1 cellular context compared by ENCODE assay signal in the genomic region with DNA sequence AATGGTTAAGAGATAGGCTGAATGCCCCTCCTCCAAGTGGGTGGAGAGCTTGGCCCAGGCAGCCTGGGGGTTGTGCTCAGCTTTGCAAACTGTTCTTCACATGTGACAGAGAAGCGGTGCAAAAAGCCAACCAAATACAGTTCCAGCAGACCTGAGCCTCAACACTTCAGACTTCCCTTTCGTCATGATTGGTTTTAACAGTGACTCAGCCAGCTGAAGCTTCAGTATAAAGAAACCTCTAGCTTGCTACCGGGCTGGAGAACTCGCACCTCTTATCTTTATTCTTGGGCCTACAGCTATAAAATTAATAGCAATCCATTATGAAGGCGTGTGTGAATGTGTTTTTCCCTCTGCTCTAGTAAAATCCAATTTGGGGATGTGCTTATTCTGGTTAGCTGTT.
TF ChIP-seq lines count a peak whose summit lies in the region.

No MANE protein-coding gene starts in this region.

TF ChIP-seq in SK-N-SH, 30 proteins besides CTCF, POLR2A, EP300 and RAD21 (continued from another document):
- TF ChIP-seq REST (IDR thresholded peaks at IDR 0.05; ENCODE audit: low read depth, low read length) (no peak), POLR2AphosphoS5 (IDR thresholded peaks at IDR 0.05; ENCODE audit: low read depth, low read length) (no peak)
- TF ChIP-seq, protein P1, sequence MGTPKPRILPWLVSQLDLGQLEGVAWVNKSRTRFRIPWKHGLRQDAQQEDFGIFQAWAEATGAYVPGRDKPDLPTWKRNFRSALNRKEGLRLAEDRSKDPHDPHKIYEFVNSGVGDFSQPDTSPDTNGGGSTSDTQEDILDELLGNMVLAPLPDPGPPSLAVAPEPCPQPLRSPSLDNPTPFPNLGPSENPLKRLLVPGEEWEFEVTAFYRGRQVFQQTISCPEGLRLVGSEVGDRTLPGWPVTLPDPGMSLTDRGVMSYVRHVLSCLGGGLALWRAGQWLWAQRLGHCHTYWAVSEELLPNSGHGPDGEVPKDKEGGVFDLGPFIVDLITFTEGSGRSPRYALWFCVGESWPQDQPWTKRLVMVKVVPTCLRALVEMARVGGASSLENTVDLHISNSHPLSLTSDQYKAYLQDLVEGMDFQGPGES (IDR thresholded peaks at IDR 0.05; ENCODE audit: low read depth, low read length) = no peak
